ENCODE assay signal across 20 cellular contexts in the genomic region with DNA sequence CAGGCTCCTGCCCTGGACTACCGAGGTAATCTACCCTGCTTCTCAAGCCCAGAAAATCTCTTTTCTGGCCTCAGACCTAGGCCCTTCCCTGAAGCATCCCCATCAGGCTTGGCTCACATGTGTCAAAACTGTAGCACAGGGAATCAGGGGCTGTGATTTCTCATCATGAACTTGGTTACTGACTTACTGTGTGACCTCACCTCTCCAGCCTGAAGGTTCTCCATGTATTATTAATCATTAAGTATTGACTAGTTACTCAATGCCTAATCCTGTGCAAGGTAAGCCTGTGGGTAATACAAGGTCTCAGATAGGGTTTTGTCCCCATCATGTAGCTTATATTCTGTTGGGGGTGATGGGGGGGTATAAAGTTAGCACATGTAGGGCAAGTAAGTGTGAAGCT. TPM values are rescaled to one million over a fixed set of nuclear protein-coding genes. Genes with fewer than 3 reads are reported as not detected.
DNase-seq lines count a peak whose midpoint lies in the region; ATAC-seq and TF ChIP-seq lines count a peak whose summit lies in the region.
"Had no signal": no experiment of that assay in that cellular context is flagged by ENCODE, and none has a peak within 500 bp of the region (broad histone marks: within the 10 kb centered on the region; RNA-seq: fewer than 3 reads in every experiment).

No MANE protein-coding gene starts in this region.

- intact Hi-C loops in naive thymus-derived CD4-positive, alpha-beta T cell (cut with micrococcal nuclease), result no loop called here

- no peak overlapping the region for H3K27ac ChIP-seq in naive thymus-derived CD4-positive, alpha-beta T cell (ENCODE audit: low read depth, low read length)
- H3K27ac ChIP-seq: 22Rv1 had no signal

- no peak overlapping the region for H3K4me3 ChIP-seq in naive thymus-derived CD4-positive, alpha-beta T cell (ENCODE audit: low read length)

- no peaks in the 10 kb centered on the region for H3K27me3 ChIP-seq in naive thymus-derived CD4-positive, alpha-beta T cell (ENCODE audit: control insufficient read depth in 2 of 2, insufficient read depth in 2 of 2, low read length in 2 of 2)

- no peak for ATAC-seq in GM18858 (IDR thresholded peaks at IDR 0.05; ENCODE audit: unreplicated experiment)
- ATAC-seq in HG03571 (IDR thresholded peaks at IDR 0.05; ENCODE audit: unreplicated experiment), result no peak
- ATAC-seq in naive thymus-derived CD4-positive, alpha-beta T cell, result no peak

- TF ChIP-seq CTCF in endothelial cell (IDR thresholded peaks at IDR 0.05; ENCODE audit: unreplicated experiment) (no peak), nephron progenitor cell (IDR thresholded peaks at IDR 0.05) (no peak), type B pancreatic cell (conservative IDR thresholded peaks at IDR 0.05) (no peak)

- H3K27ac Mint-ChIP-seq in endothelial cell (ENCODE audit: unreplicated experiment) (peak overlapping the region; percentile 42), nephron progenitor cell (peak overlapping the region; percentile 62), type B pancreatic cell (peak overlapping the region; percentile 96)
- H3K27ac Mint-ChIP-seq in naive thymus-derived CD4-positive, alpha-beta T cell, result no peak overlapping the region
- H3K27ac Mint-ChIP-seq: activated CD4-positive, alpha-beta T cell treated with anti-CD3 and anti-CD28 coated beads, Interleukin-2, amount 10 ng/mL, durations not matched to agents 24 days and 14 days; activated naive CD8-positive, alpha-beta T cell; CD14-positive monocyte; IgD-negative memory B cell; naive B cell had no signal

- CTCF ChIA-PET in naive thymus-derived CD4-positive, alpha-beta T cell (lab: Charles Lee), result no interaction called here

- DNase-seq in NCI-H82 (lab: John Stamatoyannopoulos, UW) (peak; percentile 5), NCI-H82 treated with DMSO at 0.1 percent for 48 hours (lab: John Stamatoyannopoulos, UW; ENCODE audit: unreplicated experiment) (no peak), endothelial cell (ENCODE audit: low spot score) (no peak), nephron progenitor cell (no peak), type B pancreatic cell (ENCODE audit: extremely low spot score, unreplicated experiment) (no peak)
- DNase-seq in naive thymus-derived CD4-positive, alpha-beta T cell, result no peak
- DNase-seq: activated CD4-positive, alpha-beta T cell treated with anti-CD3 and anti-CD28 coated beads, Interleukin-2, amount 10 ng/mL, durations not matched to agents 24 days and 14 days; activated T-cell treated with anti-CD3 and anti-CD28 coated beads for 4 hours; DMS79; HCEC 1CT; head of caudate nucleus; naive B cell; stimulated activated CD4-positive, alpha-beta T cell treated with anti-CD3 and anti-CD28 coated beads, Interleukin-4, amount 100 ng/mL, for 4 hours; T-helper 9 cell had no signal

- H3K9me3 ChIP-seq in naive thymus-derived CD4-positive, alpha-beta T cell (ENCODE audit: control insufficient read depth in 2 of 3, low read length in 3 of 3), result no peaks in the 10 kb centered on the region

- H3K36me3 ChIP-seq in naive thymus-derived CD4-positive, alpha-beta T cell (ENCODE audit: control insufficient read depth in 2 of 3, insufficient read depth in 3 of 3, low read length in 3 of 3), result no peaks in the 10 kb centered on the region

- H3K4me1 Mint-ChIP-seq in endothelial cell (ENCODE audit: unreplicated experiment) (peaks cover 10% of the 10 kb centered on the region), nephron progenitor cell (peaks cover 51% of the 10 kb centered on the region), type B pancreatic cell (ENCODE audit: unreplicated experiment) (peaks cover 13% of the 10 kb centered on the region)
- no peaks in the 10 kb centered on the region for H3K4me1 Mint-ChIP-seq in naive thymus-derived CD4-positive, alpha-beta T cell
- H3K4me1 Mint-ChIP-seq: activated CD4-positive, alpha-beta T cell treated with anti-CD3 and anti-CD28 coated beads, Interleukin-2, amount 10 ng/mL, durations not matched to agents 24 days and 14 days; CD14-positive monocyte; naive B cell had no signal

- H3K4me3 Mint-ChIP-seq in endothelial cell (ENCODE audit: unreplicated experiment) (no peak overlapping the region), nephron progenitor cell (no peak overlapping the region), type B pancreatic cell (no peak overlapping the region)
- no peak overlapping the region for H3K4me3 Mint-ChIP-seq in naive thymus-derived CD4-positive, alpha-beta T cell
- H3K4me3 Mint-ChIP-seq: activated CD4-positive, alpha-beta T cell treated with anti-CD3 and anti-CD28 coated beads, Interleukin-2, amount 10 ng/mL, durations not matched to agents 24 days and 14 days; activated naive CD8-positive, alpha-beta T cell; CD14-positive monocyte; IgD-negative memory B cell; naive B cell had no signal

- POLR2A ChIA-PET in naive thymus-derived CD4-positive, alpha-beta T cell (lab: Charles Lee), result no interaction called here

- H3K9me3 Mint-ChIP-seq in endothelial cell (ENCODE audit: unreplicated experiment), result no peaks in the 10 kb centered on the region
- peaks cover 28% of the 10 kb centered on the region for H3K9me3 Mint-ChIP-seq in nephron progenitor cell
- H3K9me3 Mint-ChIP-seq in type B pancreatic cell, result peaks cover 5% of the 10 kb centered on the region
- H3K9me3 Mint-ChIP-seq in naive thymus-derived CD4-positive, alpha-beta T cell, result no peaks in the 10 kb centered on the region
- H3K9me3 Mint-ChIP-seq: activated CD4-positive, alpha-beta T cell treated with anti-CD3 and anti-CD28 coated beads, Interleukin-2, amount 10 ng/mL, durations not matched to agents 24 days and 14 days had no signal

- H3K36me3 Mint-ChIP-seq in endothelial cell (ENCODE audit: low read depth, unreplicated experiment) (no peaks in the 10 kb centered on the region), nephron progenitor cell (ENCODE audit: low read depth) (no peaks in the 10 kb centered on the region), type B pancreatic cell (no peaks in the 10 kb centered on the region)
- no peaks in the 10 kb centered on the region for H3K36me3 Mint-ChIP-seq in naive thymus-derived CD4-positive, alpha-beta T cell
- H3K36me3 Mint-ChIP-seq: activated naive CD8-positive, alpha-beta T cell; CD14-positive monocyte; IgD-negative memory B cell; naive B cell had no signal

- H3K4me1 ChIP-seq in naive thymus-derived CD4-positive, alpha-beta T cell (ENCODE audit: control insufficient read depth in 2 of 2, insufficient read depth in 2 of 2, low read length in 2 of 2), result no peaks in the 10 kb centered on the region

- H3K27me3 Mint-ChIP-seq in endothelial cell (ENCODE audit: unreplicated experiment) (no peaks in the 10 kb centered on the region), nephron progenitor cell (ENCODE audit: low read depth, poor library complexity) (no peaks in the 10 kb centered on the region), type B pancreatic cell (no peaks in the 10 kb centered on the region)
- H3K27me3 Mint-ChIP-seq in naive thymus-derived CD4-positive, alpha-beta T cell, result no peaks in the 10 kb centered on the region
- H3K27me3 Mint-ChIP-seq: activated CD4-positive, alpha-beta T cell treated with anti-CD3 and anti-CD28 coated beads, Interleukin-2, amount 10 ng/mL, durations not matched to agents 24 days and 14 days had no signal

RNA-seq across cellular contexts. Expression of gene SRPX2, which starts 6.8 kb away (rescaled TPM):
- total RNA-seq in endothelial cell (ENCODE audit: unreplicated experiment) (1.1 TPM), type B pancreatic cell (ENCODE audit: low replicate concordance) (7.7 and 13.6 TPM in 2 replicates)
- not detected for total RNA-seq in naive thymus-derived CD4-positive, alpha-beta T cell
- not detected for polyA plus RNA-seq in naive thymus-derived CD4-positive, alpha-beta T cell
- total RNA-seq: activated CD4-positive, alpha-beta T cell treated with anti-CD3 and anti-CD28 coated beads, Interleukin-2, amount 10 ng/mL, durations not matched to agents 24 days and 14 days had no signal
- polyA plus RNA-seq: CD14-positive monocyte, IgD-negative memory B cell had no signal

RNA-seq across cellular contexts. Expression of gene TSPAN6, which starts 14.2 kb away (rescaled TPM):
- total RNA-seq in endothelial cell (ENCODE audit: unreplicated experiment), result 52.2 TPM
- total RNA-seq in type B pancreatic cell (ENCODE audit: low replicate concordance), result 99.3 and 140 TPM in 2 replicates
- total RNA-seq in naive thymus-derived CD4-positive, alpha-beta T cell, result 1 to 10 TPM in 4 of 5 experiments, not detected in 1; 1.0 to 2.3 (median 1.9) TPM
- polyA plus RNA-seq in naive thymus-derived CD4-positive, alpha-beta T cell, result 1 to 10 TPM; 4.1 to 7.7 TPM
- total RNA-seq: activated CD4-positive, alpha-beta T cell treated with anti-CD3 and anti-CD28 coated beads, Interleukin-2, amount 10 ng/mL, durations not matched to agents 24 days and 14 days had no signal
- polyA plus RNA-seq: CD14-positive monocyte had no signal

Comparison
In these comparisons a context has a peak if more than half of its experiments do, and no peak if none do; other contexts are left out.
1. H3K27ac Mint-ChIP-seq: peak in endothelial cell (single experiment), nephron progenitor cell (single experiment) and type B pancreatic cell (single experiment); none in naive thymus-derived CD4-positive, alpha-beta T cell (0 of 9).
2. RNA of gene TSPAN6, which starts 14.2 kb away (total RNA-seq): 99.3 to 140 TPM in type B pancreatic cell and 52.2 TPM in endothelial cell (single experiment); 1.0 to 2.3 TPM in naive thymus-derived CD4-positive, alpha-beta T cell; every median in the first group is over 10 times any median in the second.